Comparison of ENCODE assay signal across 25 cellular contexts in genomic region chr17:12252442-12252841, GRCh38.
"Had no signal": no experiment of that assay in that cellular context is flagged by ENCODE, and none has a peak within 500 bp of the region (broad histone marks: within the 10 kb centered on the region; RNA-seq: fewer than 3 reads in every experiment).

No MANE protein-coding gene starts in this region.

- DNase-seq: activated B cell treated with CpG ODN at 0.5 μM for 24 hours; activated CD4-positive, alpha-beta memory T cell treated with anti-CD3 and anti-CD28 coated beads for 36 hours; activated CD4-positive, alpha-beta T cell treated with anti-CD3 and anti-CD28 coated beads for 1 hour; activated CD4-positive, alpha-beta T cell treated with anti-CD3 and anti-CD28 coated beads, Interleukin-2, amount 10 ng/mL, durations not matched to agents 7 days and 5 days; activated gamma-delta T cell treated with Interleukin-2 at 50 U/mL for 16 hours; activated naive CD4-positive, alpha-beta T cell treated with anti-CD3 and anti-CD28 coated beads, Interleukin-2, amount 10 ng/mL, durations not matched to agents 7 days and 5 days; activated naive CD8-positive, alpha-beta T cell treated with anti-CD3 and anti-CD28 coated beads for 36 hours; activated T-cell treated with anti-CD3 and anti-CD28 coated beads for 4 hours; activated T-cell treated with anti-CD3 and anti-CD28 coated beads, Interleukin-2, amount 50 U/mL, for 72 hours; KG1; NCI-H1092 treated with DMSO at 0.1 percent for 48 hours; NCI-H1417 treated with DMSO at 0.1 percent for 48 hours; NCI-H1694; NCI-H2029; NCI-H2107; NCI-H2171 treated with DMSO at 0.1 percent for 48 hours; NCI-H226; NCI-H526; NCI-H82; Peyer's patch; SHP77 treated with DMSO at 0.1 percent for 48 hours; T-cell; T-helper 2 cell; T1000 had no signal

- H3K27ac ChIP-seq: Peyer's patch, RWPE1 had no signal

- H3K9me3 ChIP-seq: Peyer's patch had no signal

- H3K4me1 ChIP-seq: Peyer's patch had no signal

- ATAC-seq: activated T-cell treated with anti-CD3 and anti-CD28 coated beads, Interleukin-2, amount 50 U/mL, for 72 hours; T-cell had no signal

- H3K4me3 ChIP-seq: Peyer's patch had no signal

- H3K27me3 ChIP-seq: Peyer's patch had no signal

- H3K36me3 ChIP-seq: Peyer's patch had no signal
